Comparison of ENCODE assay signal across 32 cellular contexts in genomic region chr5:16378762-16379161, GRCh38.
"Had no signal": no experiment of that assay in that cellular context is flagged by ENCODE, and none has a peak within 500 bp of the region (broad histone marks: within the 10 kb centered on the region; RNA-seq: fewer than 3 reads in every experiment).

No MANE protein-coding gene starts in this region.

- H3K9me3 Mint-ChIP-seq: activated CD4-positive, alpha-beta memory T cell treated with anti-CD3 and anti-CD28 coated beads for 36 hours; activated CD4-positive, alpha-beta T cell treated with anti-CD3 and anti-CD28 coated beads, Interleukin-2, amount 10 ng/mL, durations not matched to agents 24 days and 14 days; activated naive CD4-positive, alpha-beta T cell treated with anti-CD3 and anti-CD28 coated beads for 36 hours; activated naive CD8-positive, alpha-beta T cell treated with anti-CD3 and anti-CD28 coated beads for 36 hours; activated T-helper 1 cell treated with anti-CD3 and anti-CD28 coated beads, Interleukin-12 subunit alpha, Interleukin-12 subunit beta, Interleukin-2, Interleukin-4 antibody, amounts not matched to agents 30 ng/mL and 10 ng/mL and 1 ng/mL, durations not matched to agents 14 hours and 24 hours and 36 hours; effector memory CD8-positive, alpha-beta T cell; stimulated activated naive B cell treated with anti-CD40 and anti-IgM and Interleukin-4, amounts not matched to agents 10 μg/mL and 1 μg/mL and 100 μg/mL, for 72 hours; T-helper 1 cell treated with Interleukin-12 subunit alpha and Interleukin-12 subunit beta and Interleukin-4 antibody, amounts not matched to agents 30 μg/mL and 1 μg/mL, for 36 hours had no signal

- H3K27ac ChIP-seq: ascending aorta, brain microvascular endothelial cell, gastroesophageal sphincter, left lung, neutrophil, sigmoid colon, stomach, thyroid gland, upper lobe of left lung, vagina, VCaP had no signal

- H3K27me3 Mint-ChIP-seq: natural killer cell treated with Interleukin-12 subunit alpha and Interleukin-12 subunit beta and Interleukin-15 and Interleukin-18, amount 100 ng/mL, for 72 hours had no signal

- H3K4me1 Mint-ChIP-seq: activated CD4-positive, alpha-beta T cell treated with anti-CD3 and anti-CD28 coated beads, Interleukin-2, amount 10 ng/mL, durations not matched to agents 24 days and 14 days; activated naive CD8-positive, alpha-beta T cell treated with anti-CD3 and anti-CD28 coated beads for 36 hours; stimulated activated naive B cell treated with anti-CD40 and anti-IgM and Interleukin-4, amounts not matched to agents 10 μg/mL and 1 μg/mL and 100 μg/mL, for 72 hours had no signal

- DNase-seq: activated CD4-positive, alpha-beta memory T cell treated with anti-CD3 and anti-CD28 coated beads for 36 hours; activated CD4-positive, alpha-beta T cell treated with anti-CD3 and anti-CD28 coated beads, Interleukin-2, amount 10 ng/mL, durations not matched to agents 24 days and 14 days; activated CD4-positive, CD25-positive, alpha-beta regulatory T cell treated with anti-CD3 and anti-CD28 coated beads, Interleukin-2, amount 50 U/mL, for 72 hours; activated CD8-positive, alpha-beta memory T cell treated with anti-CD3 and anti-CD28 coated beads, Interleukin-2, amount 50 U/mL, for 4 hours; activated effector memory CD4-positive, alpha-beta T cell treated with anti-CD3 and anti-CD28 coated beads, Interleukin-2, amount 50 U/mL, for 16 hours; activated naive CD4-positive, alpha-beta T cell treated with anti-CD3 and anti-CD28 coated beads for 36 hours; activated naive CD8-positive, alpha-beta T cell treated with anti-CD3 and anti-CD28 coated beads for 36 hours; activated T-cell treated with anti-CD3 and anti-CD28 coated beads, Interleukin-2, amount 50 U/mL, for 1 hour; brain microvascular endothelial cell; caudate nucleus; cortex of kidney; effector memory CD8-positive, alpha-beta T cell; kidney glomerular epithelial cell; left lung; mucosa of descending colon; sigmoid colon; small intestine; stimulated activated CD4-positive, alpha-beta T cell treated with anti-CD3 and anti-CD28 coated beads, Interleukin-2, amount 100 ng/mL, for 24 hours; stimulated activated naive B cell treated with anti-CD40 and anti-IgM and Interleukin-4, amounts not matched to agents 10 μg/mL and 1 μg/mL and 100 μg/mL, for 72 hours; stomach; T-helper 9 cell; thyroid gland; upper lobe of left lung had no signal

- ATAC-seq: effector memory CD8-positive, alpha-beta T cell; gastroesophageal sphincter; left lung; mucosa of descending colon; natural killer cell treated with Interleukin-12 subunit alpha and Interleukin-12 subunit beta and Interleukin-15 and Interleukin-18, amount 100 ng/mL, for 72 hours; stimulated activated naive B cell treated with anti-CD40 and anti-IgM and Interleukin-4, amounts not matched to agents 10 μg/mL and 1 μg/mL and 100 μg/mL, for 72 hours had no signal

- H3K27ac Mint-ChIP-seq: activated CD4-positive, alpha-beta memory T cell treated with anti-CD3 and anti-CD28 coated beads for 36 hours; activated CD4-positive, alpha-beta T cell treated with anti-CD3 and anti-CD28 coated beads, Interleukin-2, amount 10 ng/mL, durations not matched to agents 24 days and 14 days; activated naive CD4-positive, alpha-beta T cell treated with anti-CD3 and anti-CD28 coated beads for 36 hours; activated naive CD8-positive, alpha-beta T cell treated with anti-CD3 and anti-CD28 coated beads for 36 hours; activated T-helper 1 cell treated with anti-CD3 and anti-CD28 coated beads, Interleukin-12 subunit alpha, Interleukin-12 subunit beta, Interleukin-2, Interleukin-4 antibody, amounts not matched to agents 30 ng/mL and 10 ng/mL and 1 ng/mL, durations not matched to agents 14 hours and 24 hours and 36 hours; effector memory CD8-positive, alpha-beta T cell; natural killer cell treated with Interleukin-12 subunit alpha and Interleukin-12 subunit beta and Interleukin-15 and Interleukin-18, amount 100 ng/mL, for 72 hours; progenitor cell of endocrine pancreas; stimulated activated naive B cell treated with anti-CD40 and anti-IgM and Interleukin-4, amounts not matched to agents 10 μg/mL and 1 μg/mL and 100 μg/mL, for 72 hours; T-helper 1 cell treated with Interleukin-12 subunit alpha and Interleukin-12 subunit beta and Interleukin-4 antibody, amounts not matched to agents 30 μg/mL and 1 μg/mL, for 36 hours had no signal

- H3K4me1 ChIP-seq: ascending aorta, gastroesophageal sphincter, left lung, sigmoid colon, stomach, thyroid gland, upper lobe of left lung, vagina had no signal

- H3K36me3 ChIP-seq: ascending aorta, brain microvascular endothelial cell, gastroesophageal sphincter, left lung, neutrophil, sigmoid colon, stomach, thyroid gland, upper lobe of left lung, vagina had no signal

- H3K4me3 ChIP-seq: ascending aorta, gastroesophageal sphincter, left lung, mucosa of descending colon, sigmoid colon, stomach, thyroid gland, upper lobe of left lung, vagina had no signal

- H3K4me3 Mint-ChIP-seq: activated CD4-positive, alpha-beta memory T cell treated with anti-CD3 and anti-CD28 coated beads for 36 hours; activated CD4-positive, alpha-beta T cell treated with anti-CD3 and anti-CD28 coated beads, Interleukin-2, amount 10 ng/mL, durations not matched to agents 24 days and 14 days; activated naive CD4-positive, alpha-beta T cell treated with anti-CD3 and anti-CD28 coated beads for 36 hours; activated naive CD8-positive, alpha-beta T cell treated with anti-CD3 and anti-CD28 coated beads for 36 hours; activated T-helper 1 cell treated with anti-CD3 and anti-CD28 coated beads, Interleukin-12 subunit alpha, Interleukin-12 subunit beta, Interleukin-2, Interleukin-4 antibody, amounts not matched to agents 30 ng/mL and 10 ng/mL and 1 ng/mL, durations not matched to agents 14 hours and 24 hours and 36 hours; effector memory CD8-positive, alpha-beta T cell; natural killer cell treated with Interleukin-12 subunit alpha and Interleukin-12 subunit beta and Interleukin-15 and Interleukin-18, amount 100 ng/mL, for 72 hours; stimulated activated naive B cell treated with anti-CD40 and anti-IgM and Interleukin-4, amounts not matched to agents 10 μg/mL and 1 μg/mL and 100 μg/mL, for 72 hours; T-helper 1 cell treated with Interleukin-12 subunit alpha and Interleukin-12 subunit beta and Interleukin-4 antibody, amounts not matched to agents 30 μg/mL and 1 μg/mL, for 36 hours had no signal

- H3K27me3 ChIP-seq: ascending aorta, brain microvascular endothelial cell, gastroesophageal sphincter, left lung, neutrophil, sigmoid colon, stomach, thyroid gland, upper lobe of left lung, vagina had no signal

- H3K9me3 ChIP-seq: ascending aorta, gastroesophageal sphincter, left lung, mucosa of descending colon, neutrophil, sigmoid colon, stomach, thyroid gland, upper lobe of left lung, vagina had no signal

- H3K36me3 Mint-ChIP-seq: activated CD4-positive, alpha-beta memory T cell treated with anti-CD3 and anti-CD28 coated beads for 36 hours; activated naive CD8-positive, alpha-beta T cell treated with anti-CD3 and anti-CD28 coated beads for 36 hours; natural killer cell treated with Interleukin-12 subunit alpha and Interleukin-12 subunit beta and Interleukin-15 and Interleukin-18, amount 100 ng/mL, for 72 hours; stimulated activated naive B cell treated with anti-CD40 and anti-IgM and Interleukin-4, amounts not matched to agents 10 μg/mL and 1 μg/mL and 100 μg/mL, for 72 hours had no signal
